Comparison of ENCODE assay signal across 8 cellular contexts in the genomic region with DNA sequence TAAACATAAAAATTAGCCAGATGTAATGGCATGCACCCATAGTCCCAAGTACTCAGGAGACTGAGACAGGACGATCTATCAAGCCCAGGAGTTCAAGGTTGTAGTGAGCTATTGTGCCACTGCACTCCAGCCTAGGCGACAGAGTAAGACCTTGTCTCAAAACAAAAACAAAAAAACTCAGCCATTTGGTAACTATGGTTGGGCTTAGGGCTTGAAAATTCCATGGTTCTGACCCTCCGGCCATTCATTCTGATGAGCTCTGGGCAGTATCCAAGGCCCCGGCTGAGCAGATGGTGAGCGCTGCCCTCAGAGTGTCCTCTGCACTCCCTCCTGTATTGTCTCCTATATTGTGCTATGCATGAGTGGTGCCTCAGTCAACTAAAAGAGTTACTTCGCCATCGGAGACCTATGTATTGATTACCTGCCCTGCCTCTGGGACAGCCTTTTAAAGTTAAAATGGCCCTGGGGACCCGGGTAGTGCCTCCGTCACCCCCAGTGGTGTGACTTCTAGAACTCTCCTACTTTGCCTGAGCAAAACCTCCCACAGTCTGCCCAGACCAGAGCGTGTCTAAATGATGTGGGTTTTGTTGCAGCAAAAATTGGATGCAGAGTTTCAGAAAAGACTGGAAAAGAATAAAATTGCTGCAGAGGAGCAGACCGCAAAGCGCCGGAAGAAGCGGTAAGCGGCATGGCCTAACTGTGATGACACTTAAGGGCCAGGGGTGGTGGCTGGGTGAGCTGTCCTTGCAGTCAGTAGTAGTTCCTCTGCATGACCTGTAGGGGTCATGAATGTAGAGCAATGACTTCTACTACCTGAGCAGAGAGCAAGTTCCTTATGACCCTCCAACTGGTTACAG. TPM values are rescaled to one million over a fixed set of nuclear protein-coding genes. Genes with fewer than 3 reads are reported as not detected.
DNase-seq lines count a peak whose midpoint lies in the region; ATAC-seq, FAIRE-seq and TF ChIP-seq lines count a peak whose summit lies in the region.

No MANE protein-coding gene starts in this region.

- intact Hi-C loops in testis (cut with DNase I; ENCODE audit: low total_unique reads): no loop called here

- H3K36me3 ChIP-seq in bronchial epithelial cell (ENCODE audit: control insufficient read depth, insufficient read depth, low read length): peaks cover 30% of the 10 kb centered on the region
- no peaks in the 10 kb centered on the region for H3K36me3 ChIP-seq in testis (ENCODE audit: low read depth, missing control alignments)

- no peak overlapping the region for H3K27ac ChIP-seq in testis

- no peak for TF ChIP-seq POLR2A in GM12892 (IDR thresholded peaks at IDR 0.05; ENCODE audit: low read depth, low read length)
- no peak for TF ChIP-seq POLR2A in testis (IDR thresholded peaks at IDR 0.05)

- peak; percentile 77 for TF ChIP-seq CTCF in bronchial epithelial cell (IDR thresholded peaks at IDR 0.05; ENCODE audit: insufficient read depth, low read length, severe bottlenecking)
- peak in 2 of 3 experiments; percentile 35 to 41 for TF ChIP-seq CTCF in testis (IDR thresholded peaks at IDR 0.05)

- peak; percentile 70 for DNase-seq in AG08396 (ENCODE audit: low spot score)
- peak; percentile 46 for DNase-seq in GM12892 (ENCODE audit: insufficient read length)
- peak; percentile 95 for DNase-seq in MV-4-11 (lab: John Stamatoyannopoulos, UW)
- DNase-seq in SKM-1 (lab: John Stamatoyannopoulos, UW; ENCODE audit: unreplicated experiment): peak; percentile 91
- peak; percentile 61 for DNase-seq in bronchial epithelial cell (ENCODE audit: low read depth)
- peak; percentile 74 for DNase-seq in left kidney (ENCODE audit: low read depth, low spot score)
- DNase-seq in testis: no peak

- ATAC-seq in HG02610 (IDR thresholded peaks at IDR 0.05; ENCODE audit: unreplicated experiment): peak; percentile 74

- whole genome bisulfite sequencing in testis, 2 donors: 75 to 76% methylated on average over 15 of the region's 15 CpGs

- no peaks in the 10 kb centered on the region for H3K4me1 ChIP-seq in testis

- no peaks in the 10 kb centered on the region for H3K9me3 ChIP-seq in testis

- no peak overlapping the region for H3K4me3 ChIP-seq in bronchial epithelial cell (ENCODE audit: low read depth, low read length)
- no peak overlapping the region for H3K4me3 ChIP-seq in testis

- FAIRE-seq in GM12892 (lab: Jason Lieb, UNC): peak; percentile 92
- FAIRE-seq in bronchial epithelial cell (lab: Jason Lieb, UNC): no peak

- H3K27me3 ChIP-seq in bronchial epithelial cell (ENCODE audit: control insufficient read depth, insufficient read depth, low read length) (no peaks in the 10 kb centered on the region), testis (no peaks in the 10 kb centered on the region)

RNA-seq across cellular contexts. Expression of a gene that starts 8.1 kb away (rescaled TPM):
- polyA plus RNA-seq in GM12892 (2012; ENCODE audit: missing spikeins): 25.2 TPM
- total RNA-seq in bronchial epithelial cell (14.7 and 18.2 TPM in 2 replicates), testis (10 to 100 TPM; 52.5 to 71.1 TPM)
- 50.8 TPM for polyA plus RNA-seq in testis (ENCODE audit: insufficient read depth, low read depth, low replicate concordance)

RNA-seq across cellular contexts. Expression of a gene that starts 29.1 kb away (rescaled TPM):
- 11.9 TPM for polyA plus RNA-seq in GM12892 (2012; ENCODE audit: missing spikeins)
- total RNA-seq in bronchial epithelial cell: 4.7 and 6.9 TPM in 2 replicates
- total RNA-seq in testis: 10 to 100 TPM in 1 of 2 donors, 1 to 10 TPM in 1; 9.7 to 10.3 TPM
- 9.9 TPM for polyA plus RNA-seq in testis (ENCODE audit: insufficient read depth, low read depth, low replicate concordance)

RNA-seq across cellular contexts. Expression of a gene that starts 48.0 kb away (rescaled TPM):
- polyA plus RNA-seq in GM12892 (2012; ENCODE audit: missing spikeins): 7.8 TPM
- under 0.01 TPM in 1 of 2 replicates, not detected in the other for total RNA-seq in bronchial epithelial cell
- total RNA-seq in testis: 1 to 10 TPM; 2.3 to 5.2 TPM
- polyA plus RNA-seq in testis (ENCODE audit: insufficient read depth, low read depth, low replicate concordance): 6.7 TPM
